In the genomic region with DNA sequence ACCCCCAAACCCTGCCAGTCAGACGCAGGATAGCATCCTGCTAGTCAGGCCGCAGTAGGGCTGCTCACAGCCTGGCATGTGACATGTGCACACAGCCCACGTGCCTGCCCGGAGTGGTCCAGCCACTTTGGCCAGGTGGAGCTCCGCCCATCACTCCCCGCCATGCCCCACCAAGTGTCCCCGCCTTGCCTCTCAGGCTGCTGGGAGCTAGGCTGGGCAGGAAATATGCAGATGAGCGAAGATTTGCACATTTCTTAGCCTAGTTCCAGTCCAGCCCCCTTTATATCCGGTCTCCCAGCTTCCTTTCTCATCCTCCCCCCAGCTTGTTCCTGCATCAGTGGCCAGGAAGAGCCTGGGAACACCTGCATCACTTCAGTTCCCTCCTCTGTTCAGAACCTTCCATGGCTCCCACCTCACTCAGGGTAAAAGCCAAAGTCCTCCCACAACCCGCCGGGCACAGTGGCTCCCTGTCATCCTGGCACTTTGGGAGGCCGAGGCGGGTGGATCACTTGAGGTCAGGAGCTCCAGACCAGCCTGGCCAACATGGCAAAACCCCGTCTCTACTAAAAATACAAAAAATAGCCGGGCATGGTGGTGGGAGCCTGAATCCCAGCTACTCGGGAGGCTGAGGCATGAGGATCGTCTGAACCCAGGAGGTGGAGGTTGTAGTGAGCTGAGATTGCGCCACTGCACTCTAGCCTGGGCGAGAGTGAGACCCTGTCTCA, we compare ENCODE assay signal across 12 cellular contexts. TPM values are rescaled to one million over a fixed set of nuclear protein-coding genes. Genes with fewer than 3 reads are reported as not detected.
DNase-seq lines count a peak whose midpoint lies in the region; ATAC-seq and TF ChIP-seq lines count a peak whose summit lies in the region.
"Had no signal": no experiment of that assay in that cellular context is flagged by ENCODE, and none has a peak within 500 bp of the region (broad histone marks: within the 10 kb centered on the region; RNA-seq: fewer than 3 reads in every experiment).

No MANE protein-coding gene starts in this region.

- intact Hi-C loops in Right ventricle myocardium superior (cut with DNase I) (no loop called here), Right ventricle myocardium inferior (cut with DNase I) (no loop called here), mucosa of descending colon (cut with DNase I, micrococcal nuclease) (no loop called here)

- ATAC-seq in Right ventricle myocardium superior (ENCODE audit: poor library complexity) = peak; percentile 33
- no peak for ATAC-seq in Right ventricle myocardium inferior
- ATAC-seq in mucosa of descending colon = peak; percentile 84

- peaks cover 26% of the 10 kb centered on the region for H3K4me1 ChIP-seq in mucosa of descending colon (ENCODE audit: low read depth)

- H3K4me3 ChIP-seq in mucosa of descending colon = no peak overlapping the region
- H3K4me3 ChIP-seq: thoracic aorta had no signal

- peak overlapping the region; percentile 71 for H3K27ac ChIP-seq in epithelial cell of prostate
- H3K27ac ChIP-seq: thoracic aorta had no signal

- H3K9me3 ChIP-seq in mucosa of descending colon = no peaks in the 10 kb centered on the region
- H3K9me3 ChIP-seq: thoracic aorta had no signal

- no peaks in the 10 kb centered on the region for H3K36me3 ChIP-seq in mucosa of descending colon (ENCODE audit: low read depth)
- H3K36me3 ChIP-seq: thoracic aorta had no signal

- peak; percentile 68 for DNase-seq in Right ventricle myocardium superior
- DNase-seq in Right ventricle myocardium inferior (ENCODE audit: missing footprints) = no peak
- DNase-seq in epithelial cell of prostate (ENCODE audit: low read depth, low spot score) = no peak
- peak; percentile 90 to 93 (median 92) for DNase-seq in mucosa of descending colon
- no peak for DNase-seq in HuH-7.5 (ENCODE audit: low spot score)
- DNase-seq in GM10266 (ENCODE audit: extremely low spot score) = no peak
- DNase-seq in amniotic stem cell (lab: John Stamatoyannopoulos, UW) = no peak
- no peak for DNase-seq in NCI-H146 (lab: John Stamatoyannopoulos, UW)
- DNase-seq: effector CD4-positive, alpha-beta T cell; NCI-H2227 treated with DMSO at 0.1 percent for 48 hours; stimulated activated CD4-positive, alpha-beta T cell treated with anti-CD3 and anti-CD28 coated beads, Interleukin-2, amount 100 ng/mL, for 24 hours had no signal

- TF ChIP-seq CTCF in mucosa of descending colon (IDR thresholded peaks at IDR 0.05) (no peak), GM10266 (IDR thresholded peaks at IDR 0.05; ENCODE audit: control insufficient read depth, insufficient read depth, low read depth, missing control alignments) (no peak)

RNA-seq across cellular contexts. Expression of gene DOCK6, which starts 2.3 kb away (rescaled TPM):
- total RNA-seq in Right ventricle myocardium superior (32.0 TPM), Right ventricle myocardium inferior (35.1 TPM), mucosa of descending colon (10 to 100 TPM; 62.4 to 94.7 (median 62.8) TPM)

RNA-seq across cellular contexts. Expression of gene ANGPTL8, which starts 25.2 kb away (rescaled TPM):
- total RNA-seq in Right ventricle myocardium superior (0.40 TPM), Right ventricle myocardium inferior (0.87 TPM), mucosa of descending colon (not detected)
- total RNA-seq: thoracic aorta had no signal

RNA-seq across cellular contexts. Expression of gene TSPAN16, which starts 31.3 kb away (rescaled TPM):
- total RNA-seq in Right ventricle myocardium superior (not detected), Right ventricle myocardium inferior (not detected), mucosa of descending colon (not detected)
- total RNA-seq: thoracic aorta had no signal

Comparison
In these comparisons a context has a peak if more than half of its experiments do, and no peak if none do; other contexts are left out.
1. DNase-seq: peak in Right ventricle myocardium superior (single experiment) and mucosa of descending colon (3 of 3); none in Right ventricle myocardium inferior (single experiment), epithelial cell of prostate (single experiment), HuH-7.5 (single experiment), GM10266 (single experiment), amniotic stem cell (single experiment) and NCI-H146 (single experiment).